In the genomic region with DNA sequence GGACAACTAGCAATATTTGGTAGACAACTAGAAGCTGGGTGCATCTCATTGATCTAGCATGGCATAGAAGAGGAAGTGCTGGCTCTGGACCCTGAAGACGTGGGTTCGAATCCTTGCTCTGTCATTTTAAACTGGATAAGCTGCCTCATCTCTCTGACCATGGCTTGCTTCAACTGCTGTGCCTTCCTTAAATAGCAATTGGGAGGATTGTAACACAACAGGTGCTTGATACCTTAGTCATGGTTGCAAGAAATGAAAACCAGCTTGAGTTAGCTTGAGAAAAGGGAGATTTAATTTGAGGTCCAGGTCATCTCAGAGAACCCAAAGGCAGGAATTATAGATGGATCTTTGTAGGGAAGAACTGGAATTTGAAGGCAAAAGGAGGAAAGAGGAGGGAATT, we compare ENCODE assay signal across 9 cellular contexts. TPM values are rescaled to one million over a fixed set of nuclear protein-coding genes. Genes with fewer than 3 reads are reported as not detected.
"Had no signal": no experiment of that assay in that cellular context is flagged by ENCODE, and none has a peak within 500 bp of the region (broad histone marks: within the 10 kb centered on the region; RNA-seq: fewer than 3 reads in every experiment).

No MANE protein-coding gene starts in this region.

- ATAC-seq: K562 had no signal

- H3K4me3 Mint-ChIP-seq: H9 had no signal

- DNase-seq: GM23248, GOT3, H9, HCEC 1CT, IMR-90 had no signal

- FAIRE-seq: H54, HTR-8/SVneo, K562 had no signal

- H2AFZ ChIP-seq: GM23248 had no signal

- H3K27ac Mint-ChIP-seq: H9 had no signal

- H3K27ac ChIP-seq: GM23248 had no signal

- H3K9ac ChIP-seq: GM23248 had no signal

- H3K4me3 ChIP-seq: GM23248, K562 had no signal

RNA-seq across cellular contexts. Expression of gene RGMA, which starts 14.8 kb away (rescaled TPM):
- total RNA-seq: HT-29 had no signal
